Comparison of ENCODE assay signal across 33 cellular contexts in genomic region chr17:17144061-17144460, GRCh38.
"Had no signal": no experiment of that assay in that cellular context is flagged by ENCODE, and none has a peak within 500 bp of the region (broad histone marks: within the 10 kb centered on the region; RNA-seq: fewer than 3 reads in every experiment).

No MANE protein-coding gene starts in this region.

- H3K27me3 Mint-ChIP-seq: activated B cell treated with CpG ODN at 0.5 μM for 24 hours; activated naive CD8-positive, alpha-beta T cell; T-cell had no signal

- H3K4me3 Mint-ChIP-seq: activated B cell treated with CpG ODN at 0.5 μM for 24 hours; activated naive CD4-positive, alpha-beta T cell treated with anti-CD3 and anti-CD28 coated beads for 36 hours; activated naive CD8-positive, alpha-beta T cell; activated T-helper 1 cell treated with anti-CD3 and anti-CD28 coated beads, Interleukin-12 subunit alpha, Interleukin-12 subunit beta, Interleukin-2, Interleukin-4 antibody, amounts not matched to agents 30 ng/mL and 10 ng/mL and 1 ng/mL, durations not matched to agents 14 hours and 24 hours and 36 hours; T-cell; T-helper 1 cell treated with Interleukin-12 subunit alpha and Interleukin-12 subunit beta and Interleukin-4 antibody, amounts not matched to agents 30 μg/mL and 1 μg/mL, for 36 hours had no signal

- ATAC-seq: activated CD4-positive, CD25-positive, alpha-beta regulatory T cell treated with anti-CD3 and anti-CD28 coated beads, Interleukin-2, amount 50 U/mL, for 24 hours; gastroesophageal sphincter; T-cell had no signal

- H3K27ac ChIP-seq: brain microvascular endothelial cell, colonic mucosa, epithelial cell of prostate, esophagus squamous epithelium, gastroesophageal sphincter, hepatocyte, WERI-Rb-1 had no signal

- H3K4me2 ChIP-seq: hepatocyte had no signal

- H3K9me3 Mint-ChIP-seq: activated B cell treated with CpG ODN at 0.5 μM for 24 hours; activated naive CD4-positive, alpha-beta T cell treated with anti-CD3 and anti-CD28 coated beads for 36 hours; activated T-helper 1 cell treated with anti-CD3 and anti-CD28 coated beads, Interleukin-12 subunit alpha, Interleukin-12 subunit beta, Interleukin-2, Interleukin-4 antibody, amounts not matched to agents 30 ng/mL and 10 ng/mL and 1 ng/mL, durations not matched to agents 14 hours and 24 hours and 36 hours; activated T-helper 2 cell treated with anti-CD3 and anti-CD28 coated beads, Interferon-gamma antibody, Interleukin-2, Interleukin-4, amounts not matched to agents 10 μg/mL and 5 μg/mL and 100 μg/mL, durations not matched to agents 14 hours and 24 hours and 36 hours; T-cell; T-helper 1 cell treated with Interleukin-12 subunit alpha and Interleukin-12 subunit beta and Interleukin-4 antibody, amounts not matched to agents 30 μg/mL and 1 μg/mL, for 36 hours had no signal

- H3K4me3 ChIP-seq: colonic mucosa, esophagus squamous epithelium, gastroesophageal sphincter, heart right ventricle, hepatocyte had no signal

- H3K27me3 ChIP-seq: brain microvascular endothelial cell, colonic mucosa, esophagus squamous epithelium, gastroesophageal sphincter, heart right ventricle, hepatocyte had no signal

- H3K4me1 Mint-ChIP-seq: activated B cell treated with CpG ODN at 0.5 μM for 24 hours had no signal

- H3K4me1 ChIP-seq: colonic mucosa had no signal

- DNase-seq: activated B cell treated with CpG ODN at 0.5 μM for 24 hours; activated CD4-positive, alpha-beta T cell treated with anti-CD3 and anti-CD28 coated beads for 48 hours; activated CD4-positive, alpha-beta T cell treated with anti-CD3 and anti-CD28 coated beads, Interleukin-2, amount 50 U/mL, for 1 hour; activated CD4-positive, alpha-beta T cell treated with anti-CD3 and anti-CD28 coated beads, Interleukin-2, amount 50 U/mL, for 48 hours; activated CD8-positive, alpha-beta memory T cell treated with anti-CD3 and anti-CD28 coated beads, Interleukin-2, amount 50 U/mL, for 48 hours; activated effector memory CD4-positive, alpha-beta T cell treated with anti-CD3 and anti-CD28 coated beads, Interleukin-2, amount 50 U/mL, for 16 hours; activated naive CD4-positive, alpha-beta T cell treated with anti-CD3 and anti-CD28 coated beads for 36 hours; activated T-cell treated with anti-CD3 and anti-CD28 coated beads for 4 hours; activated T-cell treated with anti-CD3 and anti-CD28 coated beads, Interleukin-2, amount 50 U/mL, for 48 hours; amniotic stem cell; anterior cingulate cortex; brain microvascular endothelial cell; central memory CD4-positive, alpha-beta T cell; cerebellar nuclear complex; colonic mucosa; effector CD8-positive, alpha-beta T cell; esophagus squamous epithelium; foreskin melanocyte; heart right ventricle; T-cell; T-helper 9 cell; WERI-Rb-1 had no signal

- H3K27ac Mint-ChIP-seq: activated B cell treated with CpG ODN at 0.5 μM for 24 hours; activated naive CD4-positive, alpha-beta T cell treated with anti-CD3 and anti-CD28 coated beads for 36 hours; activated naive CD8-positive, alpha-beta T cell; activated T-helper 1 cell treated with anti-CD3 and anti-CD28 coated beads, Interleukin-12 subunit alpha, Interleukin-12 subunit beta, Interleukin-2, Interleukin-4 antibody, amounts not matched to agents 30 ng/mL and 10 ng/mL and 1 ng/mL, durations not matched to agents 14 hours and 24 hours and 36 hours; activated T-helper 2 cell treated with anti-CD3 and anti-CD28 coated beads, Interferon-gamma antibody, Interleukin-2, Interleukin-4, amounts not matched to agents 10 μg/mL and 5 μg/mL and 100 μg/mL, durations not matched to agents 14 hours and 24 hours and 36 hours; T-cell; T-helper 1 cell treated with Interleukin-12 subunit alpha and Interleukin-12 subunit beta and Interleukin-4 antibody, amounts not matched to agents 30 μg/mL and 1 μg/mL, for 36 hours had no signal

- H3K9me3 ChIP-seq: colonic mucosa, esophagus squamous epithelium, gastroesophageal sphincter, heart right ventricle had no signal

- FAIRE-seq: astrocyte, endometrium, endothelial cell of umbilical vein had no signal
